Comparison of ENCODE assay signal across 15 cellular contexts in genomic region chr1:15156807-15157380, GRCh38. TPM values are rescaled to one million over a fixed set of nuclear protein-coding genes. Genes with fewer than 3 reads are reported as not detected.
DNase-seq lines count a peak whose midpoint lies in the region; ATAC-seq, FAIRE-seq and TF ChIP-seq lines count a peak whose summit lies in the region.
"Had no signal": no experiment of that assay in that cellular context is flagged by ENCODE, and none has a peak within 500 bp of the region (broad histone marks: within the 10 kb centered on the region; RNA-seq: fewer than 3 reads in every experiment).

No MANE protein-coding gene starts in this region.

- peak overlapping the region; percentile 41 for H3K27ac ChIP-seq in colonic mucosa
- H3K27ac ChIP-seq in pancreas = peak overlapping the region; percentile 55 to 100 (median 97)
- no peak overlapping the region for H3K27ac ChIP-seq in Karpas-422 (ENCODE audit: low read length)
- H3K27ac ChIP-seq: coronary artery, SJSA1 had no signal

- FAIRE-seq in pancreas (lab: Jason Lieb, UNC) = no peak
- FAIRE-seq: frontal cortex had no signal

- no peaks in the 10 kb centered on the region for H4K20me1 ChIP-seq in Karpas-422 (ENCODE audit: insufficient read depth, low read depth, low read length)

- no peaks in the 10 kb centered on the region for H3K9me3 Mint-ChIP-seq in Calu3 (ENCODE audit: low read depth, unreplicated experiment)
- H3K9me3 Mint-ChIP-seq: stimulated activated naive B cell treated with anti-CD40 and anti-IgM and Interleukin-4, amounts not matched to agents 10 μg/mL and 1 μg/mL and 100 μg/mL, for 72 hours had no signal

- H3K36me3 ChIP-seq in colonic mucosa (no peaks in the 10 kb centered on the region), pancreas (no peaks in the 10 kb centered on the region), Karpas-422 (ENCODE audit: insufficient read depth, low read length) (no peaks in the 10 kb centered on the region)

- peak in 3 of 4 donors; percentile 3 to 18 (median 17) for ATAC-seq in pancreas
- ATAC-seq: stimulated activated naive B cell treated with anti-CD40 and anti-IgM and Interleukin-4, amounts not matched to agents 10 μg/mL and 1 μg/mL and 100 μg/mL, for 72 hours had no signal

- H3K27me3 ChIP-seq in colonic mucosa = no peaks in the 10 kb centered on the region
- H3K27me3 ChIP-seq in pancreas = no peaks in the 10 kb centered on the region
- H3K27me3 ChIP-seq in Karpas-422 (ENCODE audit: low read length) = no peaks in the 10 kb centered on the region
- H3K27me3 ChIP-seq: SJSA1 had no signal

- no peaks in the 10 kb centered on the region for H3K9me2 ChIP-seq in Karpas-422 (replicated peaks; ENCODE audit: insufficient read depth, low read length)

- TF ChIP-seq CTCF in Calu3 (IDR thresholded peaks at IDR 0.05; ENCODE audit: unreplicated experiment) = no peak
- TF ChIP-seq CTCF in colonic mucosa (IDR thresholded peaks at IDR 0.05) = no peak
- TF ChIP-seq CTCF in pancreas (IDR thresholded peaks at IDR 0.05) = no peak

- no TSS peak for BruUV-seq in Calu3 (replicated peaks; lab: Mats Ljungman, UMichigan)

- peak overlapping the region; percentile 77 for H3K4me3 Mint-ChIP-seq in Calu3 (ENCODE audit: low read depth, unreplicated experiment)
- H3K4me3 Mint-ChIP-seq: stimulated activated naive B cell treated with anti-CD40 and anti-IgM and Interleukin-4, amounts not matched to agents 10 μg/mL and 1 μg/mL and 100 μg/mL, for 72 hours had no signal

- WGBS in pancreas, 2 donors = 25 to 31% methylated on average over 9 of the region's 9 CpGs

- no peaks in the 10 kb centered on the region for H3K79me2 ChIP-seq in Karpas-422 (ENCODE audit: low read length)

- H3K4me2 ChIP-seq in Karpas-422 (ENCODE audit: low read depth, low read length, poor library complexity, severe bottlenecking) = no peak overlapping the region

- intact Hi-C loops in Calu3 (cut with micrococcal nuclease; ENCODE audit: unreplicated experiment) = no loop called here
- intact Hi-C loops in colonic mucosa (cut with DNase I) = no loop called here
- intact Hi-C loops in pancreas (cut with DNase I) = loop anchor here in 1 of 3 donors (10.0 kb wide), 1 partner anchor 118 kb away; no protein-coding TSS in a partner anchor

- H3K9me3 ChIP-seq in colonic mucosa (no peaks in the 10 kb centered on the region), pancreas (no peaks in the 10 kb centered on the region), Karpas-422 (ENCODE audit: low read length) (no peaks in the 10 kb centered on the region)
- H3K9me3 ChIP-seq: SJSA1 had no signal

- H3K27ac Mint-ChIP-seq in Calu3 (ENCODE audit: unreplicated experiment) = no peak overlapping the region
- H3K27ac Mint-ChIP-seq: stimulated activated naive B cell treated with anti-CD40 and anti-IgM and Interleukin-4, amounts not matched to agents 10 μg/mL and 1 μg/mL and 100 μg/mL, for 72 hours had no signal

- H3K9ac ChIP-seq in colonic mucosa (ENCODE audit: low read depth in 2 of 2, low read length in 2 of 2) = peak overlapping the region in 1 of 2 donors; percentile 23
- H3K9ac ChIP-seq in Karpas-422 (ENCODE audit: low read length) = no peak overlapping the region

- H3K4me1 Mint-ChIP-seq in Calu3 (ENCODE audit: low read depth, unreplicated experiment) = peaks cover 46% of the 10 kb centered on the region

- H3K4me1 ChIP-seq in colonic mucosa = peaks cover 13% of the 10 kb centered on the region
- H3K4me1 ChIP-seq in pancreas = peaks cover 28 to 62% (median 39%) of the 10 kb centered on the region in 3 donors
- no peaks in the 10 kb centered on the region for H3K4me1 ChIP-seq in Karpas-422 (ENCODE audit: low read length)

- peaks cover 61% of the 10 kb centered on the region for H3K36me3 Mint-ChIP-seq in Calu3 (ENCODE audit: insufficient read depth, unreplicated experiment)
- H3K36me3 Mint-ChIP-seq: stimulated activated naive B cell treated with anti-CD40 and anti-IgM and Interleukin-4, amounts not matched to agents 10 μg/mL and 1 μg/mL and 100 μg/mL, for 72 hours had no signal

- CTCF ChIA-PET in Calu3 (lab: Charles Lee) = interaction anchor here (0.5 to 1.2 kb wide), 2 partner anchors 11 to 12 kb away, joined by 3 to 4 read pairs; no protein-coding TSS in a partner anchor

- no peaks in the 10 kb centered on the region for H3K27me3 Mint-ChIP-seq in Calu3 (ENCODE audit: unreplicated experiment)

- no peak overlapping the region for H2AFZ ChIP-seq in Karpas-422 (ENCODE audit: low read length)

- peak overlapping the region; percentile 17; the same call in 1 of the 2 replicates for H3K4me3 ChIP-seq in Jurkat, Clone E6-1 (ENCODE audit: low read length)
- H3K4me3 ChIP-seq in colonic mucosa (no peak overlapping the region), pancreas (peak overlapping the region in 2 of 4 donors; percentile 92 to 97), Karpas-422 (ENCODE audit: low read length) (no peak overlapping the region)
- H3K4me3 ChIP-seq: coronary artery, SJSA1 had no signal

- no peak for DNase-seq in Calu3
- DNase-seq in Jurkat, Clone E6-1 (ENCODE audit: low read depth, low spot score) = no peak
- DNase-seq in colonic mucosa = no peak
- peak; percentile 63 to 83 (median 66) for DNase-seq in pancreas
- no peak for DNase-seq in Karpas-422
- no peak for DNase-seq in ecto neural progenitor cell (ENCODE audit: low spot score)
- DNase-seq in activated gamma-delta T cell (lab: John Stamatoyannopoulos, UW) = no peak
- DNase-seq: activated CD4-positive, CD25-positive, alpha-beta regulatory T cell treated with anti-CD3 and anti-CD28 coated beads, Interleukin-2, amount 50 U/mL, for 72 hours; activated naive CD4-positive, alpha-beta T cell; NCI-H226; stimulated activated CD4-positive, alpha-beta T cell treated with anti-CD3 and anti-CD28 coated beads, Interleukin-1b, Interleukin-23, amount 100 ng/mL, for 48 hours; stimulated activated naive B cell treated with anti-CD40 and anti-IgM and Interleukin-4, amounts not matched to agents 10 μg/mL and 1 μg/mL and 100 μg/mL, for 72 hours had no signal

RNA-seq across cellular contexts. Expression of gene TMEM51, which starts 3.3 kb away (rescaled TPM):
- total RNA-seq in Calu3 (2022) (43.6 and 47.6 TPM in 2 replicates), colonic mucosa (10 to 100 TPM; 21.3 to 28.6 TPM), pancreas (10 to 100 TPM; 18.4 to 42.1 (median 25.6) TPM)
- polyA plus RNA-seq in Jurkat, Clone E6-1 (2012; ENCODE audit: insufficient read depth, insufficient read length) = 1.5 TPM
- polyA plus RNA-seq in pancreas = 10 to 100 TPM; 18.2 to 28.2 TPM
- not detected in 2 replicates for total RNA-seq in Karpas-422 (2014; rRNA removed; shearing (Covaris generic); ENCODE audit: low replicate concordance)

Comparison
In these comparisons a context has a peak if more than half of its experiments do, and no peak if none do; other contexts are left out.
1. DNase-seq: peak in pancreas (6 of 6); none in Calu3 (single experiment), Jurkat, Clone E6-1 (single experiment), colonic mucosa (single experiment), Karpas-422 (single experiment), ecto neural progenitor cell (single experiment) and activated gamma-delta T cell (single experiment).
2. RNA of gene TMEM51, which starts 3.3 kb away (total RNA-seq): 43.6 to 47.6 TPM in Calu3, 21.3 to 28.6 TPM in colonic mucosa and 18.4 to 42.1 TPM in pancreas; not detected in Karpas-422; every median in the first group is over 10 times any median in the second.